37 cellular contexts compared by ENCODE assay signal in genomic region chr10:23422003-23422411, GRCh38. TPM values are rescaled to one million over a fixed set of nuclear protein-coding genes. Genes with fewer than 3 reads are reported as not detected.
A peak's percentile ranks its signal among the peaks of the same experiment; 100 is the strongest.
DNase-seq lines count a peak whose midpoint lies in the region; ATAC-seq, FAIRE-seq and TF ChIP-seq lines count a peak whose summit lies in the region.
"Had no signal": no experiment of that assay in that cellular context is flagged by ENCODE, and none has a peak within 500 bp of the region (broad histone marks: within the 10 kb centered on the region; RNA-seq: fewer than 3 reads in every experiment).

No MANE protein-coding gene starts in this region.

- no peak overlapping the region for H3K4me3 Mint-ChIP-seq in mesothelial cell of epicardium
- H3K4me3 Mint-ChIP-seq: activated CD8-positive, alpha-beta memory T cell treated with anti-CD3 and anti-CD28 coated beads, Interleukin-2, amount 10 ng/mL, durations not matched to agents 7 days and 5 days; B cell; CD4-positive, alpha-beta memory T cell; naive thymus-derived CD4-positive, alpha-beta T cell; stimulated activated naive CD8-positive, alpha-beta T cell treated with anti-CD3 and anti-CD28 coated beads, Interleukin-15, Interleukin-2, amounts not matched to agents 100 ng/mL and 50 ng/mL, for 24 hours; T-helper 17 cell had no signal

- TF ChIP-seq CTCF in fibroblast of the aortic adventitia (IDR thresholded peaks at IDR 0.05; ENCODE audit: insufficient read depth, low read length) = no peak
- no peak for TF ChIP-seq CTCF in mesothelial cell of epicardium (IDR thresholded peaks at IDR 0.05; ENCODE audit: unreplicated experiment)

- no peak overlapping the region for H3K4me3 ChIP-seq in fibroblast of the aortic adventitia (ENCODE audit: low read depth, low read length)
- H3K4me3 ChIP-seq: GM12878, right lobe of liver, spleen, testis, vagina had no signal

- ATAC-seq in HG02763 (IDR thresholded peaks at IDR 0.05; ENCODE audit: unreplicated experiment) = no peak
- ATAC-seq: activated CD8-positive, alpha-beta memory T cell treated with anti-CD3 and anti-CD28 coated beads, Interleukin-2, amount 10 ng/mL, durations not matched to agents 7 days and 5 days; GM12878; HepG2; naive thymus-derived CD4-positive, alpha-beta T cell; right lobe of liver; T-helper 17 cell had no signal

- H3K27ac Mint-ChIP-seq in mesothelial cell of epicardium = peak overlapping the region; percentile 44
- H3K27ac Mint-ChIP-seq: activated CD8-positive, alpha-beta memory T cell treated with anti-CD3 and anti-CD28 coated beads, Interleukin-2, amount 10 ng/mL, durations not matched to agents 7 days and 5 days; B cell; CD4-positive, alpha-beta memory T cell; progenitor cell of endocrine pancreas; stimulated activated naive CD8-positive, alpha-beta T cell treated with anti-CD3 and anti-CD28 coated beads, Interleukin-15, Interleukin-2, amounts not matched to agents 100 ng/mL and 50 ng/mL, for 24 hours; T-helper 17 cell had no signal

- H3K36me3 Mint-ChIP-seq in mesothelial cell of epicardium = no peaks in the 10 kb centered on the region
- H3K36me3 Mint-ChIP-seq: activated CD8-positive, alpha-beta memory T cell treated with anti-CD3 and anti-CD28 coated beads, Interleukin-2, amount 10 ng/mL, durations not matched to agents 7 days and 5 days; CD4-positive, alpha-beta memory T cell; naive thymus-derived CD4-positive, alpha-beta T cell had no signal

- DNase-seq in Daoy (ENCODE audit: low read depth) (peak; percentile 22), NCI-H226 (peak; percentile 31), fibroblast of the aortic adventitia (ENCODE audit: low read depth) (peak; percentile 10), mesothelial cell of epicardium (ENCODE audit: low spot score in 2 of 2, unreplicated experiment in 2 of 2) (no peak), cortex of kidney (lab: John Stamatoyannopoulos, UW) (no peak), COLO668 (lab: John Stamatoyannopoulos, UW; ENCODE audit: unreplicated experiment) (no peak), urothelium cell line (ENCODE audit: low spot score) (no peak)
- DNase-seq: ACHN; activated CD4-positive, alpha-beta T cell treated with anti-CD3 and anti-CD28 coated beads, Interleukin-2, amount 50 U/mL, for 4 hours; activated CD8-positive, alpha-beta memory T cell treated with anti-CD3 and anti-CD28 coated beads, Interleukin-2, amount 10 ng/mL, durations not matched to agents 7 days and 5 days; activated gamma-delta T cell treated with Interleukin-2 at 50 U/mL for 16 hours; activated T-cell treated with anti-CD3 and anti-CD28 coated beads, Interleukin-2, amount 50 U/mL, for 48 hours; brain microvascular endothelial cell; CD4-positive, alpha-beta memory T cell; cerebellar nuclear complex; DMS 273 treated with DMSO at 0.1 percent for 48 hours; hypothalamus; Kasumi-1; midbrain; naive thymus-derived CD4-positive, alpha-beta T cell; NCI-H446 treated with DMSO at 0.1 percent for 48 hours; NCI-H774; right lobe of liver; RPMI8226; spleen; stimulated activated CD4-positive, alpha-beta T cell treated with anti-CD3 and anti-CD28 coated beads, Interleukin-2, amount 100 ng/mL, for 24 hours; T-helper 17 cell; testis had no signal

- no peaks in the 10 kb centered on the region for H3K27me3 Mint-ChIP-seq in mesothelial cell of epicardium (ENCODE audit: low read depth)
- H3K27me3 Mint-ChIP-seq: B cell, progenitor cell of endocrine pancreas had no signal

- no peaks in the 10 kb centered on the region for H3K9me3 Mint-ChIP-seq in mesothelial cell of epicardium
- H3K9me3 Mint-ChIP-seq: stimulated activated naive CD8-positive, alpha-beta T cell treated with anti-CD3 and anti-CD28 coated beads, Interleukin-15, Interleukin-2, amounts not matched to agents 100 ng/mL and 50 ng/mL, for 24 hours had no signal

- no peak for FAIRE-seq in urothelium cell line (lab: Jason Lieb, UNC)
- FAIRE-seq: GM12878, H1, HepG2, TTC549 had no signal

- H3K4me1 Mint-ChIP-seq in mesothelial cell of epicardium = peaks cover 28% of the 10 kb centered on the region
- H3K4me1 Mint-ChIP-seq: activated CD8-positive, alpha-beta memory T cell treated with anti-CD3 and anti-CD28 coated beads, Interleukin-2, amount 10 ng/mL, durations not matched to agents 7 days and 5 days; B cell; CD4-positive, alpha-beta memory T cell had no signal

RNA-seq across cellular contexts. Expression of gene OTUD1, which starts 16.9 kb away (rescaled TPM):
- 1.1 and 1.5 TPM in 2 replicates for total RNA-seq in Daoy (2014; rRNA removed; shearing (Covaris generic))
- 6.1 and 8.0 TPM in 2 replicates for total RNA-seq in fibroblast of the aortic adventitia (ENCODE audit: low replicate concordance)
- total RNA-seq in mesothelial cell of epicardium = 11.7 to 12.7 TPM (median 12.4 TPM) in 3 replicates

Comparison
In these comparisons a context has a peak if more than half of its experiments do, and no peak if none do; other contexts are left out.
1. DNase-seq: peak in Daoy (single experiment), NCI-H226 (single experiment) and fibroblast of the aortic adventitia (single experiment); none in mesothelial cell of epicardium (0 of 2), cortex of kidney (single experiment), COLO668 (single experiment) and urothelium cell line (single experiment).